Comparison of ENCODE assay signal across 32 cellular contexts in genomic region chr16:82337355-82337754, GRCh38.
"Had no signal": no experiment of that assay in that cellular context is flagged by ENCODE, and none has a peak within 500 bp of the region (broad histone marks: within the 10 kb centered on the region; RNA-seq: fewer than 3 reads in every experiment).

No MANE protein-coding gene starts in this region.

- H3K4me1 Mint-ChIP-seq: activated B cell treated with CpG ODN at 0.5 μM for 24 hours; activated T-helper 17 cell treated with anti-CD3 and anti-CD28 coated beads, Interleukin-2, amount 50 U/mL, for 72 hours; central memory CD8-positive, alpha-beta T cell; T-cell had no signal

- H3K36me3 Mint-ChIP-seq: activated naive CD8-positive, alpha-beta T cell; T-cell had no signal

- H3K9me3 ChIP-seq: esophagus squamous epithelium had no signal

- H3K27ac Mint-ChIP-seq: activated B cell treated with CpG ODN at 0.5 μM for 24 hours; activated CD8-positive, alpha-beta T cell treated with anti-CD3 and anti-CD28 coated beads for 36 hours; activated naive CD8-positive, alpha-beta T cell; activated T-helper 17 cell treated with anti-CD3 and anti-CD28 coated beads, Interleukin-2, amount 50 U/mL, for 72 hours; dendritic cell treated with granulocyte-macrophage colony-stimulating factor and Interleukin-4, amounts not matched to agents 40 ng/mL and 50 ng/mL, for 4 days; T-cell; T-helper 1 cell treated with Interleukin-12 subunit alpha and Interleukin-12 subunit beta and Interleukin-4 antibody, amounts not matched to agents 30 μg/mL and 1 μg/mL, for 36 hours; T-helper 2 cell treated with Interferon-gamma antibody and Interleukin-4, amounts not matched to agents 5 μg/mL and 100 μg/mL, for 36 hours had no signal

- H3K36me3 ChIP-seq: brain microvascular endothelial cell, esophagus squamous epithelium, gastroesophageal sphincter, WERI-Rb-1 had no signal

- H3K27me3 ChIP-seq: brain microvascular endothelial cell had no signal

- ATAC-seq: activated CD4-positive, CD25-positive, alpha-beta regulatory T cell treated with anti-CD3 and anti-CD28 coated beads, Interleukin-2, amount 50 U/mL, for 24 hours; activated CD8-positive, alpha-beta T cell treated with anti-CD3 and anti-CD28 coated beads for 36 hours; activated T-cell treated with anti-CD3 and anti-CD28 coated beads, Interleukin-2, amount 50 U/mL, for 4 hours; activated T-helper 17 cell treated with anti-CD3 and anti-CD28 coated beads, Interleukin-2, amount 50 U/mL, for 72 hours; gastroesophageal sphincter; T-cell had no signal

- H3K4me3 ChIP-seq: coronary artery, dorsolateral prefrontal cortex, esophagus squamous epithelium, gastroesophageal sphincter had no signal

- H3K4me3 Mint-ChIP-seq: activated B cell treated with CpG ODN at 0.5 μM for 24 hours; activated CD8-positive, alpha-beta T cell treated with anti-CD3 and anti-CD28 coated beads for 36 hours; activated naive CD8-positive, alpha-beta T cell; activated T-cell treated with anti-CD3 and anti-CD28 coated beads, Interleukin-2, amount 50 U/mL, for 4 hours; activated T-helper 17 cell treated with anti-CD3 and anti-CD28 coated beads, Interleukin-2, amount 50 U/mL, for 72 hours; central memory CD8-positive, alpha-beta T cell; dendritic cell treated with granulocyte-macrophage colony-stimulating factor and Interleukin-4, amounts not matched to agents 40 ng/mL and 50 ng/mL, for 4 days; T-cell; T-helper 1 cell treated with Interleukin-12 subunit alpha and Interleukin-12 subunit beta and Interleukin-4 antibody, amounts not matched to agents 30 μg/mL and 1 μg/mL, for 36 hours; T-helper 2 cell treated with Interferon-gamma antibody and Interleukin-4, amounts not matched to agents 5 μg/mL and 100 μg/mL, for 36 hours had no signal

- DNase-seq: activated B cell treated with CpG ODN at 0.5 μM for 24 hours; activated CD4-positive, alpha-beta T cell treated with anti-CD3 and anti-CD28 coated beads for 48 hours; activated CD4-positive, alpha-beta T cell treated with anti-CD3 and anti-CD28 coated beads, Interleukin-2, amount 50 U/mL, for 1 hour; activated CD4-positive, alpha-beta T cell treated with anti-CD3 and anti-CD28 coated beads, Interleukin-2, amount 50 U/mL, for 48 hours; activated CD8-positive, alpha-beta memory T cell treated with anti-CD3 and anti-CD28 coated beads for 24 hours; activated CD8-positive, alpha-beta T cell treated with anti-CD3 and anti-CD28 coated beads for 36 hours; activated effector memory CD4-positive, alpha-beta T cell treated with Interleukin-2 at 50 U/mL for 16 hours; activated gamma-delta T cell treated with Interleukin-2 at 50 U/mL for 16 hours; activated naive CD4-positive, alpha-beta T cell treated with anti-CD3 and anti-CD28 coated beads, Interleukin-2, amount 50 U/mL, for 16 hours; activated naive CD4-positive, alpha-beta T cell treated with Interleukin-2 at 50 U/mL for 16 hours; activated T-cell treated with anti-CD3 and anti-CD28 coated beads, Interleukin-2, amount 50 U/mL, for 4 hours; amniotic stem cell; anterior cingulate cortex; brain microvascular endothelial cell; dorsolateral prefrontal cortex; effector memory CD4-positive, alpha-beta T cell; esophagus squamous epithelium; foreskin melanocyte; SW 1271; T-cell; T1000; WERI-Rb-1 had no signal

- H3K4me1 ChIP-seq: esophagus squamous epithelium, gastroesophageal sphincter had no signal

- H3K9me3 Mint-ChIP-seq: activated B cell treated with CpG ODN at 0.5 μM for 24 hours; activated CD8-positive, alpha-beta T cell treated with anti-CD3 and anti-CD28 coated beads for 36 hours; activated T-cell treated with anti-CD3 and anti-CD28 coated beads, Interleukin-2, amount 50 U/mL, for 4 hours; activated T-helper 17 cell treated with anti-CD3 and anti-CD28 coated beads, Interleukin-2, amount 50 U/mL, for 72 hours; central memory CD8-positive, alpha-beta T cell; T-helper 1 cell treated with Interleukin-12 subunit alpha and Interleukin-12 subunit beta and Interleukin-4 antibody, amounts not matched to agents 30 μg/mL and 1 μg/mL, for 36 hours; T-helper 2 cell treated with Interferon-gamma antibody and Interleukin-4, amounts not matched to agents 5 μg/mL and 100 μg/mL, for 36 hours had no signal

- H3K27ac ChIP-seq: brain microvascular endothelial cell, coronary artery, dorsolateral prefrontal cortex, epithelial cell of prostate, esophagus squamous epithelium, gastroesophageal sphincter, WERI-Rb-1 had no signal
